In genomic region chr12:53492830-53493609, GRCh38 we compare ENCODE assay signal across 8 cellular contexts. TPM values are rescaled to one million over a fixed set of nuclear protein-coding genes. Genes with fewer than 3 reads are reported as not detected.
DNase-seq lines count a peak whose midpoint lies in the region; ATAC-seq and TF ChIP-seq lines count a peak whose summit lies in the region.

No MANE protein-coding gene starts in this region.

- H3K4me3 ChIP-seq in HCT116 (replicated peaks in 1 of 2; ENCODE audit: low read depth in 1 of 2, low read length in 2 of 2) (peak overlapping the region; percentile 41 to 59), SK-N-MC (peak overlapping the region; percentile 76), osteoblast (ENCODE audit: insufficient read depth, low read length) (peak overlapping the region; percentile 76)

- no peaks in the 10 kb centered on the region for H3K9me3 Mint-ChIP-seq in activated naive CD4-positive, alpha-beta T cell treated with anti-CD3 and anti-CD28 coated beads, Interleukin-2, amount 50 U/mL, for 72 hours

- DNase-seq in G401 (ENCODE audit: low spot score) (peak; percentile 93), HCT116 (ENCODE audit: low read depth, low spot score) (peak; percentile 64), NAMALWA (ENCODE audit: low spot score) (peak; percentile 90), SK-N-MC (ENCODE audit: low read depth, low spot score) (no peak), glomerular visceral epithelial cell (ENCODE audit: extremely low spot score) (peak; percentile 84), osteoblast (ENCODE audit: insufficient read length, low spot score, missing footprints) (peak; percentile 97)
- DNase-seq in activated naive CD4-positive, alpha-beta T cell treated with anti-CD3 and anti-CD28 coated beads, Interleukin-2, amount 50 U/mL, for 72 hours (ENCODE audit: low spot score in 2 of 2): peak; percentile 86 to 91

- TF ChIP-seq POLR2A in HCT116 (IDR thresholded peaks at IDR 0.05; ENCODE audit: borderline replicate concordance, extremely low read depth, insufficient read depth, insufficient read length): no peak

- RAD21 ChIA-PET in HCT116 (lab: Charles Lee; ENCODE audit: low non-redundant PET in 1 of 2, low total read pairs in 2 of 2, uncharacterized antibody in 2 of 2, unreplicated experiment in 2 of 2): no interaction called here

- H3K27ac Mint-ChIP-seq in activated naive CD4-positive, alpha-beta T cell treated with anti-CD3 and anti-CD28 coated beads, Interleukin-2, amount 50 U/mL, for 72 hours: peak overlapping the region; percentile 79 to 97

- TF ChIP-seq RAD21 in HCT116 (IDR thresholded peaks at IDR 0.05; ENCODE audit: low read depth): no peak

- POLR2A ChIA-PET in HCT116 (lab: Charles Lee): no interaction called here

- in situ Hi-C loops in G401 (cut with HindIII; ENCODE audit: low sequenced_read_pairs): no loop called here

- peak overlapping the region; percentile 56 for H3K9ac ChIP-seq in HCT116 (ENCODE audit: low read length)
- H3K9ac ChIP-seq in SK-N-MC (ENCODE audit: insufficient read length): peak overlapping the region; percentile 20

- H3K36me3 ChIP-seq in HCT116 (ENCODE audit: control insufficient read depth in 1 of 2, insufficient read depth in 2 of 2, low read length in 2 of 2) (no peaks in the 10 kb centered on the region), SK-N-MC (ENCODE audit: insufficient read depth, low read length) (no peaks in the 10 kb centered on the region), osteoblast (ENCODE audit: insufficient read depth, low read length) (peaks cover 6% of the 10 kb centered on the region)

- H3K4me2 ChIP-seq in HCT116 (ENCODE audit: low read length) (peak overlapping the region; percentile 89), osteoblast (ENCODE audit: insufficient read depth, low read length) (peak overlapping the region; percentile 87)

- no peaks in the 10 kb centered on the region for H3K9me2 ChIP-seq in HCT116 (ENCODE audit: insufficient read depth)

- no peaks in the 10 kb centered on the region for H3K36me3 Mint-ChIP-seq in activated naive CD4-positive, alpha-beta T cell treated with anti-CD3 and anti-CD28 coated beads, Interleukin-2, amount 50 U/mL, for 72 hours

- H3K79me2 ChIP-seq in HCT116 (ENCODE audit: insufficient read depth, low read length): no peaks in the 10 kb centered on the region
- H3K79me2 ChIP-seq in osteoblast (ENCODE audit: insufficient read depth, low read length): peaks cover 64% of the 10 kb centered on the region

- TF ChIP-seq CTCF in HCT116 (IDR thresholded peaks at IDR 0.05 in 2 of 3, conservative IDR thresholded peaks at IDR 0.05 in 1 of 3; ENCODE audit: borderline replicate concordance in 1 of 3, insufficient read depth in 1 of 3, low read depth in 2 of 3, low read length in 2 of 3) (no peak), osteoblast (IDR thresholded peaks at IDR 0.05; ENCODE audit: extremely low read depth, low read depth, low read length) (no peak)

- H3K4me1 ChIP-seq in HCT116 (ENCODE audit: control insufficient read depth in 1 of 2, insufficient read depth in 2 of 2, low read length in 2 of 2) (peaks cover 14 to 28% of the 10 kb centered on the region in 2 experiments), osteoblast (ENCODE audit: insufficient read depth, low read length) (peaks cover 18% of the 10 kb centered on the region)

- H3K27me3 ChIP-seq in HCT116 (ENCODE audit: insufficient read depth, low read length): no peaks in the 10 kb centered on the region
- no peaks in the 10 kb centered on the region for H3K27me3 ChIP-seq in osteoblast (ENCODE audit: insufficient read depth, low read length)

- peak; percentile 92 for ATAC-seq in HCT116
- peak; percentile 95 to 98 for ATAC-seq in activated naive CD4-positive, alpha-beta T cell treated with anti-CD3 and anti-CD28 coated beads, Interleukin-2, amount 50 U/mL, for 72 hours

- H3K27ac ChIP-seq in HCT116 (ENCODE audit: low read depth, low read length): peak overlapping the region; percentile 41
- H3K27ac ChIP-seq in SK-N-MC: peak overlapping the region; percentile 66
- peak overlapping the region; percentile 74 for H3K27ac ChIP-seq in osteoblast (ENCODE audit: low read depth, low read length)
- peak overlapping the region; percentile 93 for H3K27ac ChIP-seq in temporal lobe (ENCODE audit: low read depth, low read length)

- H4K20me1 ChIP-seq in HCT116 (ENCODE audit: insufficient read depth) (no peaks in the 10 kb centered on the region), osteoblast (ENCODE audit: insufficient read depth, low read length) (peaks cover 2% of the 10 kb centered on the region)

- H3K9me3 ChIP-seq in HCT116 (ENCODE audit: control insufficient read depth in 1 of 2, insufficient read depth in 1 of 2, low read depth in 1 of 2, low read length in 2 of 2) (no peaks in the 10 kb centered on the region), SK-N-MC (ENCODE audit: low read depth, low read length) (no peaks in the 10 kb centered on the region), osteoblast (ENCODE audit: low read depth, low read length) (no peaks in the 10 kb centered on the region)

- intact Hi-C loops in HCT116 (cut with micrococcal nuclease): no loop called here

- CTCF ChIA-PET in HCT116 (lab: Charles Lee): interaction anchor here (1.2 kb wide), 1 partner anchor 141 kb away, joined by 3 read pairs; no protein-coding TSS in a partner anchor

- no peak overlapping the region for H2AFZ ChIP-seq in HCT116 (ENCODE audit: low read depth, low read length, poor library complexity, severe bottlenecking)
- H2AFZ ChIP-seq in osteoblast (ENCODE audit: low read length): peak overlapping the region; percentile 77

- no TSS peak for BruUV-seq in HCT116 (replicated peaks; lab: Mats Ljungman, UMichigan)

TF ChIP-seq in HCT116, 20 proteins besides CTCF, POLR2A, EP300 and RAD21:
- TF ChIP-seq EGR1 (IDR thresholded peaks at IDR 0.05; ENCODE audit: low read depth) (no peak), POLR2AphosphoS5 (IDR thresholded peaks at IDR 0.05; ENCODE audit: low read depth, low read length) (peak; percentile 81), EZH2phosphoT487 (IDR thresholded peaks at IDR 0.05; ENCODE audit: borderline replicate concordance) (no peak), CEBPB (IDR thresholded peaks at IDR 0.05; ENCODE audit: low read depth) (no peak)
TF ChIP-seq in HCT116: peak in this region for 1.

RNA-seq across cellular contexts. Expression of gene MAP3K12, which starts 6.2 kb away (rescaled TPM):
- 29.5 and 32.8 TPM in 2 replicates for total RNA-seq in G401 (2014; rRNA removed; shearing (Covaris generic))
- total RNA-seq in HCT116 (2021; ENCODE audit: unreplicated experiment) (16.3 TPM), osteoblast (49.6 and 51.9 TPM in 2 replicates), temporal lobe (26.8 TPM)
- polyA plus RNA-seq in HCT116 (2012): 12.8 and 17.1 TPM in 2 replicates
- total RNA-seq in activated naive CD4-positive, alpha-beta T cell treated with anti-CD3 and anti-CD28 coated beads, Interleukin-2, amount 50 U/mL, for 72 hours: 10 to 100 TPM in 1 of 2 donors, 1 to 10 TPM in 1; 9.5 to 21.7 TPM

RNA-seq across cellular contexts. Expression of gene TARBP2, which starts 8.1 kb away (rescaled TPM):
- 117 and 119 TPM in 2 replicates for total RNA-seq in G401 (2014; rRNA removed; shearing (Covaris generic))
- total RNA-seq in HCT116 (2021; ENCODE audit: unreplicated experiment) (40.1 TPM), osteoblast (33.0 and 35.5 TPM in 2 replicates), temporal lobe (15.7 TPM)
- 36.9 and 47.0 TPM in 2 replicates for polyA plus RNA-seq in HCT116 (2012)
- 10 to 100 TPM; 29.9 to 30.4 TPM for total RNA-seq in activated naive CD4-positive, alpha-beta T cell treated with anti-CD3 and anti-CD28 coated beads, Interleukin-2, amount 50 U/mL, for 72 hours

RNA-seq across cellular contexts. Expression of gene NPFF, which starts 14.3 kb away (rescaled TPM):
- total RNA-seq in G401 (2014; rRNA removed; shearing (Covaris generic)): 10.7 TPM in 1 of 2 replicates, not detected in the other
- total RNA-seq in HCT116 (2021; ENCODE audit: unreplicated experiment) (not detected), osteoblast (not detected in 2 replicates), temporal lobe (not detected)
- polyA plus RNA-seq in HCT116 (2012): 0.18 and 0.22 TPM in 2 replicates
- total RNA-seq in activated naive CD4-positive, alpha-beta T cell treated with anti-CD3 and anti-CD28 coated beads, Interleukin-2, amount 50 U/mL, for 72 hours: not detected

RNA-seq across cellular contexts. Expression of gene PCBP2, which starts 41.1 kb away (rescaled TPM):
- total RNA-seq in G401 (2014; rRNA removed; shearing (Covaris generic)): 144 and 145 TPM in 2 replicates
- 856 TPM for total RNA-seq in HCT116 (2021; ENCODE audit: unreplicated experiment)
- polyA plus RNA-seq in HCT116 (2012): 944 and 957 TPM in 2 replicates
- 1,000 to 10,000 TPM in 1 of 2 donors, 100 to 1,000 TPM in 1; 786 to 1,016 TPM for total RNA-seq in activated naive CD4-positive, alpha-beta T cell treated with anti-CD3 and anti-CD28 coated beads, Interleukin-2, amount 50 U/mL, for 72 hours
- 247 and 293 TPM in 2 replicates for total RNA-seq in osteoblast
- total RNA-seq in temporal lobe: 259 TPM

RNA-seq across cellular contexts. Expression of gene PRR13, which starts 51.5 kb away (rescaled TPM):
- total RNA-seq in G401 (2014; rRNA removed; shearing (Covaris generic)): 83.1 and 127 TPM in 2 replicates
- 216 TPM for total RNA-seq in HCT116 (2021; ENCODE audit: unreplicated experiment)
- polyA plus RNA-seq in HCT116 (2012): 262 and 298 TPM in 2 replicates
- total RNA-seq in activated naive CD4-positive, alpha-beta T cell treated with anti-CD3 and anti-CD28 coated beads, Interleukin-2, amount 50 U/mL, for 72 hours: 100 to 1,000 TPM; 170 to 226 TPM
- 55.0 and 64.2 TPM in 2 replicates for total RNA-seq in osteoblast
- total RNA-seq in temporal lobe: 6.4 TPM

Comparison
In these comparisons a context has a peak if more than half of its experiments do, and no peak if none do; other contexts are left out.
1. H3K27ac ChIP-seq: peak in every context shown above with its lines; median percentile 93 in temporal lobe; 74 in osteoblast; 66 in SK-N-MC; 41 in HCT116.